In genomic region chr1:234957330-234958065, GRCh38 we compare ENCODE assay signal across 8 cellular contexts.
A peak's percentile ranks its signal among the peaks of the same experiment; 100 is the strongest.
DNase-seq lines count a peak whose midpoint lies in the region; ATAC-seq and TF ChIP-seq lines count a peak whose summit lies in the region.

No MANE protein-coding gene starts in this region.

- TF ChIP-seq CTCF in cardiac muscle cell (IDR thresholded peaks at IDR 0.05; ENCODE audit: low read depth, low read length) (no peak), heart right ventricle (IDR thresholded peaks at IDR 0.05) (no peak), RWPE2 (IDR thresholded peaks at IDR 0.05; ENCODE audit: poor library complexity, severe bottlenecking) (no peak), fibroblast of lung (conservative IDR thresholded peaks at IDR 0.05 in 1 of 2, IDR thresholded peaks at IDR 0.05 in 1 of 2; ENCODE audit: low read depth in 1 of 2, low read length in 2 of 2) (no peak), sigmoid colon (IDR thresholded peaks at IDR 0.05) (no peak)

- H3K4me3 ChIP-seq in cardiac muscle cell (no peak overlapping the region), heart right ventricle (no peak overlapping the region), RWPE2 (ENCODE audit: severe bottlenecking) (no peak overlapping the region), fibroblast of lung (replicated peaks in 1 of 4; ENCODE audit: control extremely low read depth in 1 of 4, insufficient read depth in 1 of 4, low read depth in 3 of 4, low read length in 4 of 4) (no peak overlapping the region), sigmoid colon (no peak overlapping the region)

- peaks cover 22% of the 10 kb centered on the region for H3K4me1 ChIP-seq in cardiac muscle cell (ENCODE audit: low read depth)
- H3K4me1 ChIP-seq in heart right ventricle, result peaks cover 13 to 89% (median 48%) of the 10 kb centered on the region in 9 donors
- H3K4me1 ChIP-seq in RWPE2 (ENCODE audit: insufficient read depth, poor library complexity, severe bottlenecking), result peaks cover 39% of the 10 kb centered on the region
- H3K4me1 ChIP-seq in fibroblast of lung (ENCODE audit: control insufficient read depth, extremely low read depth, insufficient read depth, low read length), result peaks cover 39% of the 10 kb centered on the region
- peaks cover 0 to 33% (median 33%) of the 10 kb centered on the region in 4 donors for H3K4me1 ChIP-seq in sigmoid colon

- H3K27me3 ChIP-seq in cardiac muscle cell, result no peaks in the 10 kb centered on the region
- no peaks in the 10 kb centered on the region for H3K27me3 ChIP-seq in heart right ventricle
- H3K27me3 ChIP-seq in RWPE2 (ENCODE audit: insufficient read depth, poor library complexity, severe bottlenecking), result no peaks in the 10 kb centered on the region
- H3K27me3 ChIP-seq in fibroblast of lung (ENCODE audit: control insufficient read depth, insufficient read depth, low read length), result no peaks in the 10 kb centered on the region
- H3K27me3 ChIP-seq in sigmoid colon, result no peaks in the 10 kb centered on the region

- no peaks in the 10 kb centered on the region for H3K36me3 ChIP-seq in cardiac muscle cell
- no peaks in the 10 kb centered on the region for H3K36me3 ChIP-seq in heart right ventricle
- H3K36me3 ChIP-seq in RWPE2 (ENCODE audit: low read depth), result no peaks in the 10 kb centered on the region
- H3K36me3 ChIP-seq in fibroblast of lung (ENCODE audit: control insufficient read depth, insufficient read depth, low read length), result no peaks in the 10 kb centered on the region
- H3K36me3 ChIP-seq in sigmoid colon, result no peaks in the 10 kb centered on the region

- ATAC-seq in heart right ventricle (no peak), RWPE2 (ENCODE audit: low read depth) (peak; percentile 85)

- H3K9ac ChIP-seq in fibroblast of lung (ENCODE audit: insufficient read depth, low read length), result no peak overlapping the region

- no peak for TF ChIP-seq EP300 in sigmoid colon (IDR thresholded peaks at IDR 0.05)

- intact Hi-C loops in heart right ventricle (cut with DNase I) (no loop called here), sigmoid colon (cut with DNase I) (no loop called here)

- no peaks in the 10 kb centered on the region for H4K20me1 ChIP-seq in fibroblast of lung (ENCODE audit: control insufficient read depth, extremely low read depth, insufficient read depth, low read length)

- H3K79me2 ChIP-seq in fibroblast of lung (ENCODE audit: control insufficient read depth, insufficient read depth, low read length), result no peaks in the 10 kb centered on the region

- H3K4me2 ChIP-seq in fibroblast of lung (ENCODE audit: extremely low read depth, insufficient read depth, low read length), result peak overlapping the region; percentile 38

- no peak overlapping the region for H2AFZ ChIP-seq in fibroblast of lung (ENCODE audit: low read length)

- 86% methylated on average over 14 of the region's 14 CpGs for WGBS in heart right ventricle, 2 donors
- WGBS in sigmoid colon, 2 donors, result 25 to 64% methylated on average over 14 of the region's 14 CpGs

- peak overlapping the region; percentile 58 for H3K27ac ChIP-seq in cardiac muscle cell
- peak overlapping the region in 3 of 10 donors; percentile 23 to 96 (median 26) for H3K27ac ChIP-seq in heart right ventricle
- peak overlapping the region; percentile 37 for H3K27ac ChIP-seq in RWPE2 (ENCODE audit: poor library complexity, severe bottlenecking)
- peak overlapping the region; percentile 37 for H3K27ac ChIP-seq in fibroblast of lung (ENCODE audit: insufficient read depth, low read length)
- H3K27ac ChIP-seq in sigmoid colon, result peak overlapping the region; percentile 45 to 76 (median 60)

- TF ChIP-seq POLR2A in sigmoid colon (IDR thresholded peaks at IDR 0.05), result no peak

- peak in 1 of 2 donors; percentile 84 for DNase-seq in cardiac muscle cell (ENCODE audit: low read depth in 1 of 2, low spot score in 1 of 2)
- no peak for DNase-seq in heart right ventricle
- no peak for DNase-seq in RWPE2 (ENCODE audit: low spot score)
- peak; percentile 98 for DNase-seq in fibroblast of lung (ENCODE audit: low read depth in 2 of 2)
- DNase-seq in sigmoid colon, result no peak
- no peak for DNase-seq in GOT3 (lab: John Stamatoyannopoulos, UW)
- no peak for DNase-seq in D341Med (ENCODE audit: low spot score)
- no peak for DNase-seq in DMS153 (lab: John Stamatoyannopoulos, UW)

- H3K9me3 ChIP-seq in cardiac muscle cell (ENCODE audit: low read depth) (no peaks in the 10 kb centered on the region), heart right ventricle (no peaks in the 10 kb centered on the region), RWPE2 (ENCODE audit: severe bottlenecking) (no peaks in the 10 kb centered on the region), fibroblast of lung (ENCODE audit: control insufficient read depth, insufficient read depth, low read depth, low read length) (no peaks in the 10 kb centered on the region), sigmoid colon (no peaks in the 10 kb centered on the region)

Comparison
In these comparisons a context has a peak if more than half of its experiments do, and no peak if none do; other contexts are left out.
1. DNase-seq: peak in fibroblast of lung (2 of 2); none in heart right ventricle (0 of 2), RWPE2 (single experiment), sigmoid colon (single experiment), GOT3 (single experiment), D341Med (single experiment) and DMS153 (single experiment).